8 cellular contexts compared by ENCODE assay signal in the genomic region with DNA sequence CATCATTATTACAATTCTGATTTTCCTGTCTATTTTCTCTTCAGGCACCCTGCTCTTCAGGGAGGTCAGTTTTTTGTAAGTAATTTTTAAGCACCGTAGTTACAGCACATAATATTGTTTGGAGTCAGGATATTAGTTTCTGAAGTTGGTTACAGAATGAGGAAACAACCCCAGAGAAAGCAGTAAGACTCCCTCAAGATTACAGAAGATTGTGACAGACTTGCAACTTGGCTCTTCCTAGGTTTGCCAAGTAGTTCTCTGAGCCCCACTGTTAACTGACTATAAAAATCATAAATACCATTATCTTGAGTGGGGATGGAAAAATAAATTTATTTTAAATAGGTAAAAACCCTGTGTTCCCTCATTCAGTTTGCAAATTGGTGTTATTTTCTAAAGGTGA. TPM values are rescaled to one million over a fixed set of nuclear protein-coding genes. Genes with fewer than 3 reads are reported as not detected.
DNase-seq lines count a peak whose midpoint lies in the region; ATAC-seq and TF ChIP-seq lines count a peak whose summit lies in the region.

No MANE protein-coding gene starts in this region.

- no peak overlapping the region for H3K14ac ChIP-seq in trophoblast cell (ENCODE audit: low read length)

- no peaks in the 10 kb centered on the region for H3K27me3 ChIP-seq in PC-9 (ENCODE audit: insufficient read depth, low read depth)
- no peaks in the 10 kb centered on the region for H3K27me3 ChIP-seq in trophoblast cell (ENCODE audit: insufficient read depth, low read length)

- H3K79me2 ChIP-seq in PC-9 (ENCODE audit: low read depth) (peaks cover 59% of the 10 kb centered on the region), trophoblast cell (ENCODE audit: control insufficient read depth, insufficient read depth, low read length, poor library complexity) (peaks cover 7% of the 10 kb centered on the region)

- no peak overlapping the region for H3K18ac ChIP-seq in trophoblast cell (ENCODE audit: low read length)

- TF ChIP-seq CTCF in PC-9 (conservative IDR thresholded peaks at IDR 0.05) = no peak

- H3K27ac ChIP-seq in PC-9 (peak overlapping the region; percentile 17; the same call in 1 of the 2 replicates), epithelial cell of prostate (peak overlapping the region; percentile 43), trophoblast cell (ENCODE audit: low read depth, low read length) (no peak overlapping the region)

- H3K36me3 ChIP-seq in PC-9 (ENCODE audit: low read depth) (0 out of 2 replicates have a peak, but pooled peaks cover 7% of the 10 kb centered on the region), trophoblast cell (ENCODE audit: control insufficient read depth in 1 of 2, insufficient read depth in 2 of 2, low read length in 2 of 2) (no peaks in the 10 kb centered on the region)

- no peak overlapping the region for H4K91ac ChIP-seq in trophoblast cell (ENCODE audit: low read depth, low read length)

- H2BK5ac ChIP-seq in trophoblast cell (ENCODE audit: low read depth, low read length, poor library complexity) = no peak overlapping the region

- WGBS in trophoblast cell (ENCODE audit: extremely low coverage, insufficient coverage, insufficient read length) = no CpG with 5 or more reads among the region's 1 CpG

- no peak overlapping the region for H3K9ac ChIP-seq in trophoblast cell (ENCODE audit: low read length)

- no peaks in the 10 kb centered on the region for H3K9me2 ChIP-seq in PC-9 (ENCODE audit: insufficient read depth)

- DNase-seq in PC-9 (no peak), epithelial cell of prostate (ENCODE audit: low read depth, low spot score) (no peak), trophoblast cell (peak in 1 of 2 donors; percentile 2), NCI-H2081 (lab: John Stamatoyannopoulos, UW) (no peak), EL (no peak)

- H2AFZ ChIP-seq in PC-9 (no peak overlapping the region), trophoblast cell (ENCODE audit: insufficient read depth, low read length, poor library complexity) (no peak overlapping the region)

- peaks cover 4% of the 10 kb centered on the region for H3K79me1 ChIP-seq in trophoblast cell (ENCODE audit: low read length)

- H3K4me3 ChIP-seq in GM08714 (ENCODE audit: low read length) (peak overlapping the region; percentile 97), PC-9 (peak overlapping the region; percentile 77), trophoblast cell (ENCODE audit: low read depth, low read length) (no peak overlapping the region)

- no peak overlapping the region for H2BK12ac ChIP-seq in trophoblast cell (ENCODE audit: low read length)

- no peak overlapping the region for H3K23ac ChIP-seq in trophoblast cell (ENCODE audit: low read length)

- ATAC-seq in HG03135 (IDR thresholded peaks at IDR 0.05; ENCODE audit: unreplicated experiment) = no peak
- no peak for ATAC-seq in GM21576 (IDR thresholded peaks at IDR 0.05; ENCODE audit: unreplicated experiment)

- peaks cover 22% of the 10 kb centered on the region for H4K20me1 ChIP-seq in PC-9 (ENCODE audit: insufficient read depth)

- H2BK120ac ChIP-seq in trophoblast cell (ENCODE audit: insufficient read depth, low read length, poor library complexity) = no peak overlapping the region

- CTCF ChIA-PET in PC-9 (lab: Charles Lee) = no interaction called here

- H3K4me2 ChIP-seq in PC-9 (peak overlapping the region; percentile 80), trophoblast cell (ENCODE audit: low read length) (peak overlapping the region; percentile 79)

- intact Hi-C loops in PC-9 (cut with micrococcal nuclease; ENCODE audit: unreplicated experiment) = loop anchor here (2.0 kb wide), 1 partner anchor 167 kb away; the partner anchor contains the start of gene KANSL1L

- no TSS peak for BruUV-seq in PC-9 (replicated peaks; lab: Mats Ljungman, UMichigan)

- H3K4ac ChIP-seq in trophoblast cell (ENCODE audit: low read depth, low read length) = peak overlapping the region; percentile 94

- H3F3A ChIP-seq in PC-9 (ENCODE audit: insufficient read depth, low read depth) = no peaks in the 10 kb centered on the region

- no peak overlapping the region for H2AK5ac ChIP-seq in trophoblast cell (ENCODE audit: low read length)

- POLR2A ChIA-PET in PC-9 (lab: Charles Lee; ENCODE audit: unreplicated experiment) = no interaction called here

- no peaks in the 10 kb centered on the region for H3K9me3 ChIP-seq in PC-9 (ENCODE audit: insufficient read depth, low read depth)
- no peaks in the 10 kb centered on the region for H3K9me3 ChIP-seq in trophoblast cell (ENCODE audit: insufficient read depth, low read depth, low read length)

- H4K8ac ChIP-seq in trophoblast cell (ENCODE audit: low read depth, low read length) = no peak overlapping the region

- H3K4me1 ChIP-seq in PC-9 (replicated peaks; ENCODE audit: insufficient read depth) (peaks cover 13% of the 10 kb centered on the region), trophoblast cell (ENCODE audit: control insufficient read depth in 1 of 2, insufficient read depth in 2 of 2, low read length in 2 of 2) (peaks cover 0 to 2% of the 10 kb centered on the region in 2 experiments)

- no peak overlapping the region for H4K12ac ChIP-seq in trophoblast cell (ENCODE audit: low read depth, low read length)

RNA-seq across cellular contexts. Expression of gene RPE, which starts 1.0 kb away (rescaled TPM):
- 58.4 and 63.7 TPM in 2 replicates for total RNA-seq in PC-9 (2021)
- polyA plus RNA-seq in trophoblast cell (2013) = 21.8 and 21.9 TPM in 2 replicates
